In genomic region chr9:121968056-121968455, GRCh38 we compare ENCODE assay signal across 8 cellular contexts.
"Had no signal": no experiment of that assay in that cellular context is flagged by ENCODE, and none has a peak within 500 bp of the region (broad histone marks: within the 10 kb centered on the region; RNA-seq: fewer than 3 reads in every experiment).

No MANE protein-coding gene starts in this region.

- DNase-seq: GDM1, GF-D8 had no signal

- H3K4me3 ChIP-seq: GM12878 had no signal

- FAIRE-seq: G401.6, GM12878, GM12891, GM12892, GM18507, GM19239 had no signal

- ATAC-seq: GM12878 had no signal
